ENCODE assay signal across 1 cellular context in the genomic region with DNA sequence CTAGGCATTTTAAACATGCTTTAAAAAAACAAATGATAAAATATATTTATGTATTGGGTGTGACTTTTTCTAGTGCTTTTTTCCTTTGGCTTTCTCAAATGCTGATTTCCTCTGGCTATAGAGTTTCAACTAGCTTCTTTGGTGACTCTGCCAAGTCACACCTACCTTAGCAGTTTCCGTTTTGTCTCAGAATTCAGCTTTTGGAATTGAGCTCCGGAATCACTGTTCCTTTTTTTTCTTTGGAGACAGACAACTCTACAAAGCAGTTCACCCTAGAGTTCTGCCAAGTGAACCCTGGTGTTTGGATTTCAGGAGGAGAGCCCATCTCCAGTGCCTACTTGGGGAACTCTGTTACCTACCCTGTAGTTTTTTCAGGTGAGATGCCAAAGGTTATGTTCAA.
TF ChIP-seq lines count a peak whose summit lies in the region.

No MANE protein-coding gene starts in this region.

TF ChIP-seq in GM12878, 131 proteins besides CTCF, POLR2A, EP300 and RAD21 (continued from another document):
- TF ChIP-seq E4F1 (IDR thresholded peaks at IDR 0.05; ENCODE audit: borderline replicate concordance, partially characterized antibody) (no peak), NFYA (IDR thresholded peaks at IDR 0.05; ENCODE audit: borderline replicate concordance, low read depth, low read length) (no peak), SPI1 (IDR thresholded peaks at IDR 0.05; ENCODE audit: borderline replicate concordance, insufficient read depth, low read depth, low read length) (0 out of 2 replicates have a peak, but pooled peaks have one; percentile 15), NFXL1 (IDR thresholded peaks at IDR 0.05; ENCODE audit: borderline replicate concordance) (no peak), MXI1 (IDR thresholded peaks at IDR 0.05; ENCODE audit: low read depth, low read length) (no peak), NR2C2 (IDR thresholded peaks at IDR 0.05; ENCODE audit: borderline replicate concordance, control insufficient read depth, insufficient read length, low read depth) (no peak), BACH1 (IDR thresholded peaks at IDR 0.05; ENCODE audit: borderline replicate concordance) (no peak), CHD4 (IDR thresholded peaks at IDR 0.05) (no peak), RB1 (IDR thresholded peaks at IDR 0.05; ENCODE audit: borderline replicate concordance) (no peak), MEF2B (IDR thresholded peaks at IDR 0.05; ENCODE audit: partially characterized antibody, poor library complexity, severe bottlenecking) (peak; percentile 2)
